ENCODE assay signal across 18 cellular contexts in genomic region chr4:147820975-147821374, GRCh38.
DNase-seq lines count a peak whose midpoint lies in the region; ATAC-seq and TF ChIP-seq lines count a peak whose summit lies in the region.
"Had no signal": no experiment of that assay in that cellular context is flagged by ENCODE, and none has a peak within 500 bp of the region (broad histone marks: within the 10 kb centered on the region; RNA-seq: fewer than 3 reads in every experiment).

No MANE protein-coding gene starts in this region.

- no peak overlapping the region for H2BK5ac ChIP-seq in mesenchymal stem cell (ENCODE audit: low read depth, low read length, poor library complexity, severe bottlenecking)

- TF ChIP-seq POLR2A in heart left ventricle (IDR thresholded peaks at IDR 0.05) (no peak), body of pancreas (IDR thresholded peaks at IDR 0.05) (no peak), uterus (IDR thresholded peaks at IDR 0.05) (no peak)

- H4K8ac ChIP-seq in mesenchymal stem cell (ENCODE audit: low read length), result peak overlapping the region; percentile 29

- no peak overlapping the region for H3K14ac ChIP-seq in mesenchymal stem cell (ENCODE audit: low read length in 2 of 2)

- no peaks in the 10 kb centered on the region for H3K27me3 ChIP-seq in heart left ventricle
- H3K27me3 ChIP-seq in body of pancreas, result no peaks in the 10 kb centered on the region
- H3K27me3 ChIP-seq in mesenchymal stem cell (ENCODE audit: control insufficient read depth in 1 of 2, insufficient read depth in 1 of 2, low read length in 2 of 2), result no peaks in the 10 kb centered on the region
- H3K27me3 ChIP-seq in uterus, result no peaks in the 10 kb centered on the region
- H3K27me3 ChIP-seq: BE2C had no signal

- H3K9ac ChIP-seq in mesenchymal stem cell (ENCODE audit: low read length), result peak overlapping the region; percentile 37

- ATAC-seq in heart left ventricle, result no peak
- no peak for ATAC-seq in Right ventricle myocardium inferior
- no peak for ATAC-seq in body of pancreas
- ATAC-seq in HG03135 (IDR thresholded peaks at IDR 0.05; ENCODE audit: unreplicated experiment), result no peak
- ATAC-seq: A549 had no signal

- no peak overlapping the region for H2AFZ ChIP-seq in mesenchymal stem cell (ENCODE audit: low read depth, low read length)

- H2BK120ac ChIP-seq in mesenchymal stem cell (ENCODE audit: low read depth, low read length), result no peak overlapping the region

- H3K36me3 ChIP-seq in heart left ventricle (peaks cover 0 to 18% (median 7%) of the 10 kb centered on the region in 9 donors), body of pancreas (replicated peaks in 1 of 2; ENCODE audit: insufficient read depth in 1 of 2, low read depth in 2 of 2) (no peaks in the 10 kb centered on the region), mesenchymal stem cell (ENCODE audit: control insufficient read depth in 1 of 2, insufficient read depth in 2 of 2, low read depth in 1 of 2, low read length in 2 of 2) (peaks cover 0 to 13% of the 10 kb centered on the region in 2 experiments), uterus (no peaks in the 10 kb centered on the region)

- no peak overlapping the region for H2AK5ac ChIP-seq in mesenchymal stem cell (ENCODE audit: low read length, severe bottlenecking)

- no peak overlapping the region for H3K4me2 ChIP-seq in mesenchymal stem cell (ENCODE audit: low read length, poor library complexity, severe bottlenecking)
- H3K4me2 ChIP-seq: A549 had no signal

- no peaks in the 10 kb centered on the region for H3K9me3 ChIP-seq in heart left ventricle
- no peaks in the 10 kb centered on the region for H3K9me3 ChIP-seq in body of pancreas
- no peaks in the 10 kb centered on the region for H3K9me3 ChIP-seq in mesenchymal stem cell (ENCODE audit: control insufficient read depth, low read length)
- no peaks in the 10 kb centered on the region for H3K9me3 ChIP-seq in uterus
- H3K9me3 ChIP-seq: A549, BE2C had no signal

- peaks cover 31% of the 10 kb centered on the region for H3K79me1 ChIP-seq in mesenchymal stem cell (replicated peaks; ENCODE audit: low read length, poor library complexity, severe bottlenecking)

- H3K4me1 ChIP-seq in heart left ventricle (peaks cover 14 to 74% (median 55%) of the 10 kb centered on the region in 12 donors), body of pancreas (peaks cover 55% of the 10 kb centered on the region), mesenchymal stem cell (ENCODE audit: control insufficient read depth, insufficient read depth, low read depth, low read length) (peaks cover 9% of the 10 kb centered on the region), uterus (peaks cover 0 to 22% of the 10 kb centered on the region in 2 donors)

- 91 to 99% (median 95%) methylated on average over 6 of the region's 6 CpGs for WGBS in heart left ventricle, 4 donors
- 87 to 94% methylated on average over 6 of the region's 6 CpGs for WGBS in body of pancreas, 2 donors
- WGBS in mesenchymal stem cell, result 87% methylated on average over 6 of the region's 6 CpGs

- H3K4ac ChIP-seq in mesenchymal stem cell (ENCODE audit: low read depth in 1 of 2, low read length in 2 of 2), result no peak overlapping the region

- no peak overlapping the region for H2BK15ac ChIP-seq in mesenchymal stem cell (ENCODE audit: low read depth, poor library complexity, severe bottlenecking)

- intact Hi-C loops in heart left ventricle (cut with DNase I), result loop anchor here in 2 of 10 donors (5.0 to 10.0 kb wide), 2 partner anchors 36 to 86 kb away; partner anchors contain the start of gene ARHGAP10 (in 1 of the 2)
- intact Hi-C loops in Right ventricle myocardium inferior (cut with DNase I), result loop anchor here (5.0 kb wide), 1 partner anchor 49 kb away; no protein-coding TSS in a partner anchor
- intact Hi-C loops in body of pancreas (cut with DNase I), result no loop called here
- intact Hi-C loops in uterus (cut with DNase I; ENCODE audit: low total_unique reads), result no loop called here

- no peak for TF ChIP-seq CTCF in heart left ventricle (IDR thresholded peaks at IDR 0.05)
- TF ChIP-seq CTCF in body of pancreas (IDR thresholded peaks at IDR 0.05), result no peak
- TF ChIP-seq CTCF in uterus (IDR thresholded peaks at IDR 0.05), result no peak

- no peak overlapping the region for H3K18ac ChIP-seq in mesenchymal stem cell (ENCODE audit: low read depth in 1 of 2, low read length in 2 of 2)

- DNase-seq in heart left ventricle (no peak), Right ventricle myocardium inferior (ENCODE audit: missing footprints) (no peak), body of pancreas (no peak), mesenchymal stem cell (no peak), uterus (no peak), mucosa of gallbladder (ENCODE audit: low spot score) (no peak)
- no peak for DNase-seq in stimulated activated CD4-positive, alpha-beta T cell treated with anti-CD3 and anti-CD28 coated beads, Interleukin-12 subunit alpha, Interleukin-12 subunit beta, amount 100 ng/mL, for 4 hours
- DNase-seq: activated CD4-positive, alpha-beta T cell treated with anti-CD3 and anti-CD28 coated beads for 48 hours; BE2C; kidney glomerular epithelial cell; mesendoderm; NCI-H1105; NCI-H2081 treated with DMSO at 0.1 percent for 48 hours; NCI-H510A treated with DMSO at 0.1 percent for 48 hours; nephron progenitor cell; stimulated activated CD4-positive, alpha-beta T cell treated with anti-CD3 and anti-CD28 coated beads, Interleukin-4, amount 100 ng/mL, for 4 hours had no signal

- H3K4me3 ChIP-seq in heart left ventricle (no peak overlapping the region), body of pancreas (no peak overlapping the region), mesenchymal stem cell (ENCODE audit: insufficient read depth in 1 of 2, low read depth in 1 of 2, low read length in 2 of 2) (no peak overlapping the region), uterus (no peak overlapping the region)
- H3K4me3 ChIP-seq: A549 had no signal

- peak overlapping the region; percentile 1 for H4K91ac ChIP-seq in mesenchymal stem cell (ENCODE audit: low read length)

- H3K27ac ChIP-seq in heart left ventricle (peak overlapping the region in 10 of 12 donors; percentile 67 to 91 (median 81)), body of pancreas (peak overlapping the region in 3 of 4 donors; percentile 56 to 71 (median 63)), mesenchymal stem cell (ENCODE audit: low read length, poor library complexity, severe bottlenecking) (no peak overlapping the region), uterus (peak overlapping the region; percentile 42 to 48)
- H3K27ac ChIP-seq: A549 had no signal

- H3K23ac ChIP-seq in mesenchymal stem cell (ENCODE audit: low read length in 2 of 2), result no peak overlapping the region

- no peak overlapping the region for H2BK12ac ChIP-seq in mesenchymal stem cell (ENCODE audit: low read length in 2 of 2)
